Comparison of ENCODE assay signal across 19 cellular contexts in genomic region chr4:113834302-113834701, GRCh38.
DNase-seq lines count a peak whose midpoint lies in the region; ATAC-seq, FAIRE-seq and TF ChIP-seq lines count a peak whose summit lies in the region.
"Had no signal": no experiment of that assay in that cellular context is flagged by ENCODE, and none has a peak within 500 bp of the region (broad histone marks: within the 10 kb centered on the region; RNA-seq: fewer than 3 reads in every experiment).

No MANE protein-coding gene starts in this region.

- peak overlapping the region; percentile 28; the same call in 1 of the 2 replicates for H3K4ac ChIP-seq in IMR-90 (ENCODE audit: low read depth, low read length)

- H3K4me2 ChIP-seq in IMR-90 (ENCODE audit: low read depth, low read length) (no peak overlapping the region), PC-3 (ENCODE audit: low read length) (peak overlapping the region; percentile 14; the same call in 1 of the 2 replicates), astrocyte (ENCODE audit: low read length) (no peak overlapping the region)

- POLR2A ChIA-PET in IMR-90 (lab: Charles Lee; ENCODE audit: unreplicated experiment) (no interaction called here), PC-3 (lab: Charles Lee; ENCODE audit: unreplicated experiment) (no interaction called here)

- H3K4me3 Mint-ChIP-seq in astrocyte (ENCODE audit: unreplicated experiment): no peak overlapping the region
- H3K4me3 Mint-ChIP-seq: CD4-positive, alpha-beta memory T cell; H9 had no signal

- H3K9ac ChIP-seq in IMR-90 (ENCODE audit: low read depth, low read length) (no peak overlapping the region), PC-3 (ENCODE audit: low read length) (no peak overlapping the region), astrocyte (ENCODE audit: low read length) (no peak overlapping the region)

- H3K9me3 Mint-ChIP-seq in astrocyte (ENCODE audit: unreplicated experiment): no peaks in the 10 kb centered on the region
- H3K9me3 Mint-ChIP-seq: CD4-positive, alpha-beta memory T cell; H9 had no signal

- in situ Hi-C loops in IMR-90 (cut with MboI; ENCODE audit: low sequenced_read_pairs): no loop called here

- no peak overlapping the region for H2BK15ac ChIP-seq in IMR-90 (ENCODE audit: low read depth, low read length)

- H2AK9ac ChIP-seq in IMR-90 (replicated peaks; ENCODE audit: low read depth, low read length, poor library complexity): no peak overlapping the region

- H3K23ac ChIP-seq in IMR-90 (ENCODE audit: low read depth, low read length): no peak overlapping the region

- H3K18ac ChIP-seq in IMR-90 (ENCODE audit: low read depth, low read length): no peak overlapping the region; the same call in 1 of the 2 replicates

- peaks cover 8% of the 10 kb centered on the region for H3K4me1 ChIP-seq in IMR-90 (ENCODE audit: control insufficient read depth, insufficient read depth, low read length)
- peaks cover 51% of the 10 kb centered on the region for H3K4me1 ChIP-seq in PC-3 (ENCODE audit: insufficient read depth, low read length)
- peaks cover 15% of the 10 kb centered on the region for H3K4me1 ChIP-seq in astrocyte (ENCODE audit: insufficient read depth, low read length)
- H3K4me1 ChIP-seq: BE2C had no signal

- H3K27ac Mint-ChIP-seq in astrocyte (ENCODE audit: unreplicated experiment): no peak overlapping the region
- H3K27ac Mint-ChIP-seq: CD4-positive, alpha-beta memory T cell; H9 had no signal

- H3K36me3 Mint-ChIP-seq in astrocyte (ENCODE audit: low read depth, unreplicated experiment): no peaks in the 10 kb centered on the region
- H3K36me3 Mint-ChIP-seq: CD4-positive, alpha-beta memory T cell had no signal

- TF ChIP-seq CTCF in IMR-90 (conservative IDR thresholded peaks at IDR 0.05; ENCODE audit: low read depth, low read length): no peak
- TF ChIP-seq CTCF in PC-3 (conservative IDR thresholded peaks at IDR 0.05; ENCODE audit: low read depth, low read length): no peak
- TF ChIP-seq CTCF in astrocyte (IDR thresholded peaks at IDR 0.05; ENCODE audit: insufficient read depth, low read depth, low read length): no peak

- H3K4me3 ChIP-seq in IMR-90 (ENCODE audit: insufficient read depth, low read depth, low read length): no peak overlapping the region
- no peak overlapping the region for H3K4me3 ChIP-seq in PC-3 (ENCODE audit: low read length)
- no peak overlapping the region for H3K4me3 ChIP-seq in astrocyte (ENCODE audit: insufficient read depth, low read depth, low read length)

- no CpG with 5 or more reads among the region's 3 CpGs for WGBS in IMR-90 (ENCODE audit: extremely low coverage in 2 of 2, insufficient read length in 1 of 2), 2 experiments

- H2BK5ac ChIP-seq in IMR-90 (ENCODE audit: low read depth, low read length, poor library complexity, severe bottlenecking): no peak overlapping the region

- CTCF ChIA-PET in IMR-90 (lab: Yijun Ruan, JAX) (no interaction called here), PC-3 (lab: Charles Lee) (no interaction called here)

- H3K79me1 ChIP-seq in IMR-90 (ENCODE audit: low read depth in 1 of 2, low read length in 2 of 2): no peaks in the 10 kb centered on the region; a peak in 1 of 4 replicates

- H3K14ac ChIP-seq in IMR-90 (replicated peaks; ENCODE audit: low read depth, low read length): peak overlapping the region; percentile 72

- intact Hi-C loops in IMR-90 (cut with micrococcal nuclease): no loop called here
- intact Hi-C loops in PC-3 (cut with micrococcal nuclease): no loop called here

- no peak overlapping the region for H2AFZ ChIP-seq in IMR-90 (replicated peaks; ENCODE audit: low read length, poor library complexity)
- no peak overlapping the region for H2AFZ ChIP-seq in PC-3 (ENCODE audit: low read length)
- H2AFZ ChIP-seq in astrocyte (ENCODE audit: low read depth, low read length): no peak overlapping the region

- H3K36me3 ChIP-seq in IMR-90 (ENCODE audit: control insufficient read depth, insufficient read depth, low read length): no peaks in the 10 kb centered on the region
- H3K36me3 ChIP-seq in PC-3 (ENCODE audit: low read depth, low read length): no peaks in the 10 kb centered on the region
- H3K36me3 ChIP-seq in astrocyte (ENCODE audit: insufficient read depth, low read length): no peaks in the 10 kb centered on the region
- H3K36me3 ChIP-seq: BE2C had no signal

- H3K79me2 ChIP-seq in PC-3 (ENCODE audit: low read length) (no peaks in the 10 kb centered on the region), astrocyte (ENCODE audit: insufficient read depth, low read length) (no peaks in the 10 kb centered on the region)

- ATAC-seq in IMR-90 (ENCODE audit: low read depth): no peak
- no peak for ATAC-seq in PC-3
- ATAC-seq: HepG2 had no signal

- H4K20me1 ChIP-seq in IMR-90 (ENCODE audit: insufficient read depth, low read length): no peaks in the 10 kb centered on the region
- H4K20me1 ChIP-seq in PC-3 (ENCODE audit: low read length): no peaks in the 10 kb centered on the region
- no peaks in the 10 kb centered on the region for H4K20me1 ChIP-seq in astrocyte (ENCODE audit: insufficient read depth, low read length)

- no peak overlapping the region for H4K8ac ChIP-seq in IMR-90 (ENCODE audit: low read depth in 2 of 2, low read length in 2 of 2)

- DNase-seq in GM19239 (ENCODE audit: insufficient read length, low spot score) (no peak), IMR-90 (no peak), PC-3 (no peak), astrocyte (ENCODE audit: low read depth) (no peak), hypothalamus (lab: John Stamatoyannopoulos, UW) (no peak), activated T-cell treated with anti-CD3 and anti-CD28 coated beads for 4 hours (no peak), inferior parietal cortex (ENCODE audit: extremely low spot score) (no peak)
- DNase-seq: BE2C; CD4-positive, alpha-beta memory T cell; COR-L47; DND-41; GF-D8; GOT3; H9 had no signal

- no peak overlapping the region for H3K56ac ChIP-seq in IMR-90 (ENCODE audit: extremely low read depth, insufficient read depth, low read length)

- BruUV-seq in IMR-90 (replicated peaks; lab: Mats Ljungman, UMichigan) (no TSS peak), PC-3 (replicated peaks; lab: Mats Ljungman, UMichigan) (no TSS peak)

- no peak overlapping the region for H2BK20ac ChIP-seq in IMR-90 (ENCODE audit: low read depth, low read length)

- H3K27ac ChIP-seq in IMR-90 (ENCODE audit: insufficient read depth, low read length): no peak overlapping the region
- H3K27ac ChIP-seq in PC-3 (ENCODE audit: low read length): no peak overlapping the region
- H3K27ac ChIP-seq in astrocyte (ENCODE audit: low read depth, low read length): no peak overlapping the region
- H3K27ac ChIP-seq: C4-2B had no signal

- no peaks in the 10 kb centered on the region for H3K9me3 ChIP-seq in IMR-90 (ENCODE audit: control insufficient read depth, insufficient read depth, low read length)
- H3K9me3 ChIP-seq in PC-3 (ENCODE audit: low read length): no peaks in the 10 kb centered on the region
- no peaks in the 10 kb centered on the region for H3K9me3 ChIP-seq in astrocyte (ENCODE audit: insufficient read depth, low read depth, low read length)
- H3K9me3 ChIP-seq: BE2C had no signal

- no peak overlapping the region for H4K91ac ChIP-seq in IMR-90 (ENCODE audit: insufficient read depth, low read depth, low read length)

- TF ChIP-seq RAD21 in IMR-90 (IDR thresholded peaks at IDR 0.05; ENCODE audit: low read length): no peak

- H3K9me2 ChIP-seq in PC-3 (replicated peaks; ENCODE audit: low read length): no peaks in the 10 kb centered on the region

- no peaks in the 10 kb centered on the region for H3K27me3 ChIP-seq in IMR-90 (ENCODE audit: control insufficient read depth, insufficient read depth, low read length)
- no peaks in the 10 kb centered on the region for H3K27me3 ChIP-seq in PC-3 (ENCODE audit: low read length)
- H3K27me3 ChIP-seq in astrocyte (ENCODE audit: insufficient read depth, low read length): no peaks in the 10 kb centered on the region

- peaks cover 43% of the 10 kb centered on the region for H3K4me1 Mint-ChIP-seq in astrocyte (ENCODE audit: low read depth, unreplicated experiment)
- H3K4me1 Mint-ChIP-seq: H9 had no signal

- no peak overlapping the region; the same call in 1 of the 2 replicates for H4K5ac ChIP-seq in IMR-90 (ENCODE audit: low read depth, low read length)

- 0 out of 2 replicates have a peak overlapping the region, but pooled peaks have one; percentile 47 for H2AK5ac ChIP-seq in IMR-90 (ENCODE audit: low read depth, low read length)

- H3K9me1 ChIP-seq in IMR-90 (ENCODE audit: insufficient read depth, low read length): peaks cover 4% of the 10 kb centered on the region

- H2BK120ac ChIP-seq in IMR-90 (ENCODE audit: low read depth, low read length): peak overlapping the region; percentile 60

- H3F3A ChIP-seq in PC-3 (ENCODE audit: low read length, unreplicated experiment): no peaks in the 10 kb centered on the region

- dilution Hi-C loops in IMR-90 (cut with HindIII; ENCODE audit: low sequenced_read_pairs, unreplicated experiment): no loop called here

- no peak for TF ChIP-seq POLR2A in IMR-90 (IDR thresholded peaks at IDR 0.05; ENCODE audit: low read depth, low read length)

- FAIRE-seq in GM19239 (lab: Jason Lieb, UNC) (peak; percentile 42), astrocyte (lab: Jason Lieb, UNC) (peak; percentile 67)
- FAIRE-seq: A204.1, D721Med, HepG2, HTR-8/SVneo had no signal

- H3K27me3 Mint-ChIP-seq in astrocyte (ENCODE audit: low read depth, unreplicated experiment): no peaks in the 10 kb centered on the region

TF ChIP-seq in IMR-90, 13 proteins besides CTCF, POLR2A, EP300 and RAD21 (continues in another document):
- TF ChIP-seq SMC3 (IDR thresholded peaks at IDR 0.05; ENCODE audit: low read depth, low read length) (no peak), MXI1 (IDR thresholded peaks at IDR 0.05; ENCODE audit: borderline replicate concordance, low read depth, low read length) (no peak), RFX5 (IDR thresholded peaks at IDR 0.05; ENCODE audit: low read depth, low read length) (no peak), CHD1 (IDR thresholded peaks at IDR 0.05; ENCODE audit: low read depth, low read length) (no peak), CEBPB (IDR thresholded peaks at IDR 0.05; ENCODE audit: low read depth, low read length) (no peak), MAZ (IDR thresholded peaks at IDR 0.05; ENCODE audit: borderline replicate concordance, low read depth, low read length) (no peak), BHLHE40 (IDR thresholded peaks at IDR 0.05; ENCODE audit: low read depth, low read length) (no peak), ELK1 (IDR thresholded peaks at IDR 0.05; ENCODE audit: borderline replicate concordance, low read depth, low read length) (no peak), MAFK (IDR thresholded peaks at IDR 0.05; ENCODE audit: low read depth, low read length) (no peak), RCOR1 (IDR thresholded peaks at IDR 0.05; ENCODE audit: insufficient replicate concordance, low read length) (no peak)
